ENCODE assay signal across 10 cellular contexts in the genomic region with DNA sequence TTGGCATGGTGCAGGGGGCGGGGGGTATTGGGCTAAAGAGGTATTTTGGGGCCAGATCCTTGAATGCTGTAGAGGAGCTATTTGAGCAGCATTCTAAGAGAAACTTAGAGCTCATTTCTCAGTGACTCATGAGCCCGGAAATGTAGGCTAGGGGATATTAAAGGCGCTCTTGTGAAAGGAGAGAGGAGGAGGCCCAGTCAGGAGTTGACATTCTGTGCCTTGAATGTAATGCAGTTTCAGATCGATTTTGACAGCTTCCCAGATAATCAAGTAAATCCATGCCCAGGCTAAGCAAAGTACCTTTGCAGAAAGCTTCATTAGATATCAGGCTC. TPM values are rescaled to one million over a fixed set of nuclear protein-coding genes. Genes with fewer than 3 reads are reported as not detected.
A peak's percentile ranks its signal among the peaks of the same experiment; 100 is the strongest.
DNase-seq lines count a peak whose midpoint lies in the region; ATAC-seq, FAIRE-seq and TF ChIP-seq lines count a peak whose summit lies in the region.
"Had no signal": no experiment of that assay in that cellular context is flagged by ENCODE, and none has a peak within 500 bp of the region (broad histone marks: within the 10 kb centered on the region; RNA-seq: fewer than 3 reads in every experiment).

No MANE protein-coding gene starts in this region.

- H3K4me3 ChIP-seq in WI38 (ENCODE audit: low read depth, low read length), result peak overlapping the region; percentile 95
- H3K4me3 ChIP-seq in endodermal cell (ENCODE audit: low read length), result peak overlapping the region; percentile 93
- peak overlapping the region; percentile 99 for H3K4me3 ChIP-seq in mucosa of descending colon
- H3K4me3 ChIP-seq in tibial artery, result peak overlapping the region; percentile 77 to 95

- H3K36me3 ChIP-seq in endodermal cell (ENCODE audit: control insufficient read depth, insufficient read depth, low read length) (peaks cover 9% of the 10 kb centered on the region), mucosa of descending colon (ENCODE audit: low read depth) (no peaks in the 10 kb centered on the region), tibial artery (no peaks in the 10 kb centered on the region)

- ATAC-seq in mucosa of descending colon (peak; percentile 54), HG03354 (IDR thresholded peaks at IDR 0.05; ENCODE audit: poor library complexity, severe bottlenecking, unreplicated experiment) (no peak)

- peaks cover 9% of the 10 kb centered on the region for H3K36me3 Mint-ChIP-seq in endodermal cell (ENCODE audit: low read depth)

- TF ChIP-seq CTCF in WI38 (IDR thresholded peaks at IDR 0.05; ENCODE audit: low read depth, low read length), result no peak
- no peak for TF ChIP-seq CTCF in endodermal cell (conservative IDR thresholded peaks at IDR 0.05)
- TF ChIP-seq CTCF in mucosa of descending colon (IDR thresholded peaks at IDR 0.05), result no peak
- TF ChIP-seq CTCF in tibial artery (IDR thresholded peaks at IDR 0.05), result no peak

- peak overlapping the region; percentile 68 for H3K9ac ChIP-seq in endodermal cell (ENCODE audit: extremely low read depth, low read length, poor library complexity, severe bottlenecking)

- 0 to 14% methylated on average over 3 to 4 of the region's 4 CpGs for WGBS in endodermal cell (ENCODE audit: insufficient coverage in 1 of 2, insufficient read length in 1 of 2), 2 experiments

- DNase-seq in DMS153 treated with DMSO at 0.1 percent for 48 hours (lab: John Stamatoyannopoulos, UW; ENCODE audit: unreplicated experiment) (peak; percentile 5), DMS153 (lab: John Stamatoyannopoulos, UW) (no peak), HTR-8/SVneo (ENCODE audit: insufficient read length, low spot score) (peak; percentile 68), endodermal cell (no peak), mucosa of descending colon (peak in 1 of 3 donors; percentile 39), tibial artery (no peak)

- H3K4me3 Mint-ChIP-seq in endodermal cell, result peak overlapping the region; percentile 80

- FAIRE-seq in HTR-8/SVneo (lab: Jason Lieb, UNC), result no peak
- FAIRE-seq: A204.1, islet of Langerhans had no signal

- H3K27ac ChIP-seq in endodermal cell (ENCODE audit: low read depth, low read length) (peak overlapping the region; percentile 6), tibial artery (peak overlapping the region; percentile 90 to 94)

- peak overlapping the region; percentile 94 for H3K27ac Mint-ChIP-seq in endodermal cell

- H3K27me3 ChIP-seq in endodermal cell (ENCODE audit: control insufficient read depth, insufficient read depth, low read length, poor library complexity, severe bottlenecking) (no peaks in the 10 kb centered on the region), tibial artery (no peaks in the 10 kb centered on the region)

- H3K4me1 ChIP-seq in endodermal cell (ENCODE audit: control insufficient read depth, insufficient read depth, low read length), result peaks cover 11% of the 10 kb centered on the region
- H3K4me1 ChIP-seq in mucosa of descending colon (ENCODE audit: low read depth), result peaks cover 34% of the 10 kb centered on the region
- H3K4me1 ChIP-seq in tibial artery, result peaks cover 0 to 50% (median 43%) of the 10 kb centered on the region in 4 donors

- H3K9me3 Mint-ChIP-seq in endodermal cell, result no peaks in the 10 kb centered on the region

- H3K9me3 ChIP-seq in endodermal cell (ENCODE audit: control insufficient read depth, low read length) (no peaks in the 10 kb centered on the region), mucosa of descending colon (no peaks in the 10 kb centered on the region), tibial artery (no peaks in the 10 kb centered on the region)

- H3K4me1 Mint-ChIP-seq in endodermal cell, result peaks cover 34% of the 10 kb centered on the region

- no peaks in the 10 kb centered on the region for H3K27me3 Mint-ChIP-seq in endodermal cell (ENCODE audit: insufficient read depth)

- intact Hi-C loops in mucosa of descending colon (cut with DNase I, micrococcal nuclease), result loop anchor here in 1 of 2 donors (10.0 kb wide), 1 partner anchor 81 kb away; no protein-coding TSS in a partner anchor
- intact Hi-C loops in tibial artery (cut with DNase I; ENCODE audit: low total_unique reads), result no loop called here

RNA-seq across cellular contexts. Expression of a gene that starts 1.4 kb away (rescaled TPM):
- total RNA-seq in endodermal cell, result 10 to 100 TPM; 41.4 to 48.4 TPM
- 49.7 TPM for polyA plus RNA-seq in endodermal cell (2013, experiment 1 of 2)
- polyA plus RNA-seq in endodermal cell (2013, experiment 2 of 2), result 46.8 TPM
- 100 to 1,000 TPM; 112 to 155 (median 115) TPM for total RNA-seq in mucosa of descending colon

Comparison
In these comparisons a context has a peak if more than half of its experiments do, and no peak if none do; other contexts are left out.
1. DNase-seq: peak in DMS153 treated with DMSO at 0.1 percent for 48 hours (single experiment) and HTR-8/SVneo (single experiment); none in DMS153 (single experiment), endodermal cell (single experiment) and tibial artery (0 of 2).
2. Peak in every context shown above with its lines, with median percentiles within 50 percentile points of each other: H3K4me3 ChIP-seq.